10 cellular contexts compared by ENCODE assay signal in the genomic region with DNA sequence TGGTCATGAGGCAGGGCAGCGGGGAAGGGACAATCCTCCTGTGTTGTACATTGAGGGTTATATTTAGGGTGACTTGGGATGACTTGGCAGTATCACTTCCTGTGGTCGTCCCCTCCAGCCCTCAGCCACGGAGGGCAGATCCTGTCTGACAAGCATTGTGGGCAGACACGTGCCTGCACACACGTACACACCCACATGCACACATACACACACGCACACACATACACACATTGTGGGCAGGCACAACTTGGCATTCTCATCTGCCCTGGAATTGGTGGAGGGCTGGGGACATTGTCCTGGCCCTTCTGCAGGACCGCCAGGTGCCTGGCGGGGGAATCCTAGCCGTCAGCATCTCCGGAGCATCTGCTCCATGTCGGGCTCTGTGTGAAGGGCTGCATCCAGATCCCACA. TPM values are rescaled to one million over a fixed set of nuclear protein-coding genes. Genes with fewer than 3 reads are reported as not detected.
A peak's percentile ranks its signal among the peaks of the same experiment; 100 is the strongest.
DNase-seq lines count a peak whose midpoint lies in the region; ATAC-seq and TF ChIP-seq lines count a peak whose summit lies in the region.
"Had no signal": no experiment of that assay in that cellular context is flagged by ENCODE, and none has a peak within 500 bp of the region (broad histone marks: within the 10 kb centered on the region; RNA-seq: fewer than 3 reads in every experiment).

No MANE protein-coding gene starts in this region.

- intact Hi-C loops in activated B cell treated with CpG ODN at 0.5 μM for 24 hours (cut with micrococcal nuclease), result no loop called here

- no peak overlapping the region for H3K9ac ChIP-seq in stomach smooth muscle (ENCODE audit: low read length in 2 of 2)

- H3K27ac ChIP-seq in stomach smooth muscle (ENCODE audit: low read length), result peak overlapping the region; percentile 24

- H3K4me3 Mint-ChIP-seq in activated B cell treated with CpG ODN at 0.5 μM for 24 hours (no peak overlapping the region), immature natural killer cell (peak overlapping the region; percentile 43 to 70 (median 58))

- CTCF ChIA-PET in activated B cell treated with CpG ODN at 0.5 μM for 24 hours (lab: Charles Lee), result no interaction called here

- H3K36me3 ChIP-seq in stomach smooth muscle (ENCODE audit: control insufficient read depth in 2 of 2, insufficient read depth in 2 of 2, low read length in 2 of 2), result peaks cover 0 to 2% of the 10 kb centered on the region in 2 donors

- no peaks in the 10 kb centered on the region for H3K9me3 Mint-ChIP-seq in activated B cell treated with CpG ODN at 0.5 μM for 24 hours
- peaks cover 0 to 4% (median 2%) of the 10 kb centered on the region in 6 donors for H3K9me3 Mint-ChIP-seq in immature natural killer cell

- no peak overlapping the region for H3K4me3 ChIP-seq in stomach smooth muscle (ENCODE audit: low read length in 2 of 2)
- H3K4me3 ChIP-seq: coronary artery had no signal

- POLR2A ChIA-PET in activated B cell treated with CpG ODN at 0.5 μM for 24 hours (lab: Charles Lee), result no interaction called here

- no peaks in the 10 kb centered on the region for H3K27me3 ChIP-seq in stomach smooth muscle (ENCODE audit: control insufficient read depth in 1 of 2, insufficient read depth in 2 of 2, low read length in 2 of 2)

- ATAC-seq in activated B cell treated with CpG ODN at 0.5 μM for 24 hours (ENCODE audit: low read depth), result peak; percentile 60
- no peak for ATAC-seq in HG02885 (IDR thresholded peaks at IDR 0.05; ENCODE audit: poor library complexity, unreplicated experiment)
- no peak for ATAC-seq in GM19395 (IDR thresholded peaks at IDR 0.05; ENCODE audit: unreplicated experiment)

- H3K27me3 Mint-ChIP-seq in activated B cell treated with CpG ODN at 0.5 μM for 24 hours (no peaks in the 10 kb centered on the region), immature natural killer cell (ENCODE audit: low read depth in 3 of 3) (peaks cover 33 to 50% (median 35%) of the 10 kb centered on the region in 3 donors)

- H3K36me3 Mint-ChIP-seq in activated B cell treated with CpG ODN at 0.5 μM for 24 hours (ENCODE audit: low read depth), result peaks cover 22% of the 10 kb centered on the region
- H3K36me3 Mint-ChIP-seq in immature natural killer cell, result peaks cover 4 to 9% (median 7%) of the 10 kb centered on the region in 3 donors

- no peak for TF ChIP-seq CTCF in activated B cell treated with CpG ODN at 0.5 μM for 24 hours (IDR thresholded peaks at IDR 0.05)

- H3K4me1 Mint-ChIP-seq in activated B cell treated with CpG ODN at 0.5 μM for 24 hours, result peaks cover 44% of the 10 kb centered on the region
- H3K4me1 Mint-ChIP-seq in immature natural killer cell, result peaks cover 43 to 44% of the 10 kb centered on the region in 2 donors

- DNase-seq in activated CD4-positive, alpha-beta T cell treated with anti-CD3 and anti-CD28 coated beads for 48 hours, result peak; percentile 72
- DNase-seq in activated CD4-positive, alpha-beta T cell treated with anti-CD3 and anti-CD28 coated beads, Interleukin-2, amount 50 U/mL, for 4 hours, result no peak
- no peak for DNase-seq in activated B cell treated with CpG ODN at 0.5 μM for 24 hours
- peak; percentile 39 to 46 (median 43) for DNase-seq in immature natural killer cell
- no peak for DNase-seq in NK-92 treated with Interleukin-12 subunit alpha and Interleukin-12 subunit beta, amount 100 ng/mL, for 24 hours (lab: John Stamatoyannopoulos, UW)
- DNase-seq: ACHN had no signal

- no peaks in the 10 kb centered on the region for H3K9me3 ChIP-seq in stomach smooth muscle (ENCODE audit: control insufficient read depth in 2 of 2, low read length in 2 of 2)

- H3K27ac Mint-ChIP-seq in activated B cell treated with CpG ODN at 0.5 μM for 24 hours, result peak overlapping the region; percentile 78
- peak overlapping the region in 5 of 6 donors; percentile 39 to 88 (median 81) for H3K27ac Mint-ChIP-seq in immature natural killer cell

- H3K4me1 ChIP-seq in stomach smooth muscle (ENCODE audit: control insufficient read depth, insufficient read depth, low read length), result peaks cover 33% of the 10 kb centered on the region

RNA-seq across cellular contexts. Expression of gene ODC1, which starts 47.6 kb away (rescaled TPM):
- 192 and 200 TPM in 2 replicates for total RNA-seq in activated B cell treated with CpG ODN at 0.5 μM for 24 hours
- 10 to 100 TPM; 31.6 to 62.3 (median 59.0) TPM for polyA plus RNA-seq in immature natural killer cell

Comparison
In these comparisons a context has a peak if more than half of its experiments do, and no peak if none do; other contexts are left out.
1. DNase-seq: peak in activated CD4-positive, alpha-beta T cell treated with anti-CD3 and anti-CD28 coated beads for 48 hours (single experiment) and immature natural killer cell (3 of 3); none in activated CD4-positive, alpha-beta T cell treated with anti-CD3 and anti-CD28 coated beads, Interleukin-2, amount 50 U/mL, for 4 hours (0 of 2), activated B cell treated with CpG ODN at 0.5 μM for 24 hours (single experiment) and NK-92 treated with Interleukin-12 subunit alpha and Interleukin-12 subunit beta, amount 100 ng/mL, for 24 hours (single experiment).